Comparison of ENCODE assay signal across 19 cellular contexts in genomic region chr20:40489886-40490285, GRCh38.
DNase-seq lines count a peak whose midpoint lies in the region; ATAC-seq and TF ChIP-seq lines count a peak whose summit lies in the region.
"Had no signal": no experiment of that assay in that cellular context is flagged by ENCODE, and none has a peak within 500 bp of the region (broad histone marks: within the 10 kb centered on the region; RNA-seq: fewer than 3 reads in every experiment).

No MANE protein-coding gene starts in this region.

- H3K27me3 ChIP-seq in breast epithelium = no peaks in the 10 kb centered on the region
- H3K27me3 ChIP-seq in adipocyte (replicated peaks; ENCODE audit: control insufficient read depth, insufficient read depth, low read length) = peaks cover 11% of the 10 kb centered on the region
- H3K27me3 ChIP-seq: ovary had no signal

- no peak overlapping the region for H3K9ac ChIP-seq in adipocyte (ENCODE audit: low read length)

- no peaks in the 10 kb centered on the region for H3K9me3 Mint-ChIP-seq in MCF 10A (ENCODE audit: unreplicated experiment)
- H3K9me3 Mint-ChIP-seq: stimulated activated naive CD8-positive, alpha-beta T cell treated with anti-CD3 and anti-CD28 coated beads, Interleukin-15, amount 100 ng/mL, for 72 hours had no signal

- no TSS peak for BruUV-seq in MCF 10A (replicated peaks; lab: Mats Ljungman, UMichigan)

- no peak overlapping the region for H3K4me3 Mint-ChIP-seq in MCF 10A (ENCODE audit: unreplicated experiment)
- H3K4me3 Mint-ChIP-seq: stimulated activated naive CD8-positive, alpha-beta T cell treated with anti-CD3 and anti-CD28 coated beads, Interleukin-15, amount 100 ng/mL, for 72 hours had no signal

- no peaks in the 10 kb centered on the region for H3K36me3 Mint-ChIP-seq in MCF 10A (ENCODE audit: insufficient read depth, unreplicated experiment)

- H3K4me1 ChIP-seq in breast epithelium (no peaks in the 10 kb centered on the region), adipocyte (ENCODE audit: control insufficient read depth, insufficient read depth, low read length) (peaks cover 16% of the 10 kb centered on the region)

- POLR2A ChIA-PET in MCF 10A (lab: Yijun Ruan, JAX) = interaction anchor here (1.0 to 2.9 kb wide), 5 partner anchors 8 to 203 kb away, joined by 3 to 11 read pairs (median 3); no protein-coding TSS in a partner anchor

- H3K27ac ChIP-seq in breast epithelium = no peak overlapping the region
- H3K27ac ChIP-seq: 22Rv1, ovary had no signal

- peak overlapping the region; percentile 54 for H3K27ac Mint-ChIP-seq in MCF 10A (ENCODE audit: low read depth, unreplicated experiment)
- H3K27ac Mint-ChIP-seq: stimulated activated naive CD8-positive, alpha-beta T cell treated with anti-CD3 and anti-CD28 coated beads, Interleukin-15, amount 100 ng/mL, for 72 hours had no signal

- intact Hi-C loops in MCF 10A (cut with micrococcal nuclease) = loop anchor here (5.0 kb wide), 1 partner anchor 197 kb away; the partner anchor contains the start of gene MAFB
- intact Hi-C loops in breast epithelium (cut with DNase I; ENCODE audit: low total_unique reads) = no loop called here

- no peak for ATAC-seq in GM21737 (IDR thresholded peaks at IDR 0.05; ENCODE audit: unreplicated experiment)
- no peak for ATAC-seq in HG03025 (IDR thresholded peaks at IDR 0.05; ENCODE audit: low FRiP score, unreplicated experiment)
- ATAC-seq: stimulated activated naive CD8-positive, alpha-beta T cell treated with anti-CD3 and anti-CD28 coated beads, Interleukin-15, amount 100 ng/mL, for 72 hours had no signal

- H3K27me3 Mint-ChIP-seq in MCF 10A (ENCODE audit: insufficient read depth, unreplicated experiment) = no peaks in the 10 kb centered on the region
- H3K27me3 Mint-ChIP-seq: stimulated activated naive CD8-positive, alpha-beta T cell treated with anti-CD3 and anti-CD28 coated beads, Interleukin-15, amount 100 ng/mL, for 72 hours had no signal

- DNase-seq in MCF 10A (ENCODE audit: unreplicated experiment) = peak; percentile 62
- no peak for DNase-seq in breast epithelium (ENCODE audit: low spot score in 2 of 2)
- peak; percentile 19 for DNase-seq in adipocyte (ENCODE audit: low read depth)
- peak; percentile 94 for DNase-seq in foreskin melanocyte
- DNase-seq in NCI-H526 (lab: John Stamatoyannopoulos, UW) = no peak
- no peak for DNase-seq in activated naive CD4-positive, alpha-beta T cell (lab: John Stamatoyannopoulos, UW)
- DNase-seq: activated CD4-positive, CD25-positive, alpha-beta regulatory T cell treated with anti-CD3 and anti-CD28 coated beads, Interleukin-2, amount 50 U/mL, for 72 hours; activated CD8-positive, alpha-beta memory T cell treated with anti-CD3 and anti-CD28 coated beads, Interleukin-2, amount 50 U/mL, for 4 hours; activated naive CD4-positive, alpha-beta T cell treated with Interleukin-2 at 50 U/mL for 16 hours; caudate nucleus; effector memory CD4-positive, alpha-beta T cell; NCI-H187; NCI-H748 treated with DMSO at 0.1 percent for 48 hours; ovary; RPMI8226; stimulated activated naive CD8-positive, alpha-beta T cell treated with anti-CD3 and anti-CD28 coated beads, Interleukin-15, amount 100 ng/mL, for 72 hours had no signal

- peaks cover 53% of the 10 kb centered on the region for H3K4me1 Mint-ChIP-seq in MCF 10A (ENCODE audit: insufficient read depth, unreplicated experiment)
- H3K4me1 Mint-ChIP-seq: stimulated activated naive CD8-positive, alpha-beta T cell treated with anti-CD3 and anti-CD28 coated beads, Interleukin-15, amount 100 ng/mL, for 72 hours had no signal

- no peak for TF ChIP-seq POLR2A in breast epithelium (IDR thresholded peaks at IDR 0.05)

- TF ChIP-seq CTCF in MCF 10A (IDR thresholded peaks at IDR 0.05; ENCODE audit: unreplicated experiment) (no peak), breast epithelium (IDR thresholded peaks at IDR 0.05) (no peak)

- no peaks in the 10 kb centered on the region for H3K36me3 ChIP-seq in breast epithelium
- no peaks in the 10 kb centered on the region for H3K36me3 ChIP-seq in adipocyte (ENCODE audit: control insufficient read depth, insufficient read depth, low read length, severe bottlenecking)
- H3K36me3 ChIP-seq: ovary had no signal

- H3K9me3 ChIP-seq in breast epithelium (no peaks in the 10 kb centered on the region), adipocyte (ENCODE audit: control insufficient read depth, low read length) (peaks cover 3% of the 10 kb centered on the region)
- H3K9me3 ChIP-seq: ovary had no signal

- H3K4me3 ChIP-seq in breast epithelium = no peak overlapping the region
- no peak overlapping the region for H3K4me3 ChIP-seq in adipocyte (ENCODE audit: low read length)
- H3K4me3 ChIP-seq: ovary had no signal

- CTCF ChIA-PET in MCF 10A (lab: Yijun Ruan, JAX) = interaction anchor here (0.7 to 1.4 kb wide), 5 partner anchors 8 to 1441 kb away, joined by 3 to 4 read pairs (median 3); no protein-coding TSS in a partner anchor

Comparison
In these comparisons a context has a peak if more than half of its experiments do, and no peak if none do; other contexts are left out.
1. DNase-seq: peak in MCF 10A (single experiment), adipocyte (single experiment) and foreskin melanocyte (single experiment); none in breast epithelium (0 of 2), NCI-H526 (0 of 2) and activated naive CD4-positive, alpha-beta T cell (0 of 4).